ENCODE assay signal across 8 cellular contexts in genomic region chr2:178891265-178891958, GRCh38.
DNase-seq lines count a peak whose midpoint lies in the region; ATAC-seq and TF ChIP-seq lines count a peak whose summit lies in the region.

No MANE protein-coding gene starts in this region.

- DNase-seq in AG08396 (ENCODE audit: low spot score) (peak; percentile 57), NCI-H446 treated with DMSO at 0.1 percent for 48 hours (lab: John Stamatoyannopoulos, UW) (peak; percentile 46), dorsolateral prefrontal cortex (peak in 5 of 10 donors; percentile 23 to 80 (median 54)), medulla oblongata (ENCODE audit: extremely low spot score) (peak; percentile 87)
- DNase-seq in activated CD4-positive, alpha-beta T cell treated with anti-CD3 and anti-CD28 coated beads, Interleukin-2, amount 50 U/mL, for 1 hour: peak; percentile 48
- peak; percentile 6 to 31 for DNase-seq in stimulated activated CD8-positive, alpha-beta memory T cell treated with anti-CD3 and anti-CD28 coated beads, Interleukin-4, amount 100 ng/mL, for 1 hour (ENCODE audit: low read depth in 2 of 2, low spot score in 1 of 2)

- no peak overlapping the region for H3K27ac ChIP-seq in dorsolateral prefrontal cortex

- intact Hi-C loops in dorsolateral prefrontal cortex (cut with DNase I): loop anchor here in 1 of 2 donors (10.0 kb wide), 1 partner anchor 233 kb away; no protein-coding TSS in a partner anchor

- H3K27me3 ChIP-seq in dorsolateral prefrontal cortex: no peaks in the 10 kb centered on the region

- peak; percentile 81 to 96 (median 92) for TF ChIP-seq CTCF in dorsolateral prefrontal cortex (IDR thresholded peaks at IDR 0.05 in 54 of 56, conservative IDR thresholded peaks at IDR 0.05 in 2 of 56; ENCODE audit: low read depth in 1 of 56, partially characterized antibody in 56 of 56)

- H3K4me3 ChIP-seq in dorsolateral prefrontal cortex: no peak overlapping the region

- ATAC-seq in GM18520 (IDR thresholded peaks at IDR 0.05; ENCODE audit: unreplicated experiment): peak; percentile 72
- ATAC-seq in HG03066 (IDR thresholded peaks at IDR 0.05; ENCODE audit: low read depth, unreplicated experiment): peak; percentile 90
